ENCODE assay signal across 13 cellular contexts in the genomic region with DNA sequence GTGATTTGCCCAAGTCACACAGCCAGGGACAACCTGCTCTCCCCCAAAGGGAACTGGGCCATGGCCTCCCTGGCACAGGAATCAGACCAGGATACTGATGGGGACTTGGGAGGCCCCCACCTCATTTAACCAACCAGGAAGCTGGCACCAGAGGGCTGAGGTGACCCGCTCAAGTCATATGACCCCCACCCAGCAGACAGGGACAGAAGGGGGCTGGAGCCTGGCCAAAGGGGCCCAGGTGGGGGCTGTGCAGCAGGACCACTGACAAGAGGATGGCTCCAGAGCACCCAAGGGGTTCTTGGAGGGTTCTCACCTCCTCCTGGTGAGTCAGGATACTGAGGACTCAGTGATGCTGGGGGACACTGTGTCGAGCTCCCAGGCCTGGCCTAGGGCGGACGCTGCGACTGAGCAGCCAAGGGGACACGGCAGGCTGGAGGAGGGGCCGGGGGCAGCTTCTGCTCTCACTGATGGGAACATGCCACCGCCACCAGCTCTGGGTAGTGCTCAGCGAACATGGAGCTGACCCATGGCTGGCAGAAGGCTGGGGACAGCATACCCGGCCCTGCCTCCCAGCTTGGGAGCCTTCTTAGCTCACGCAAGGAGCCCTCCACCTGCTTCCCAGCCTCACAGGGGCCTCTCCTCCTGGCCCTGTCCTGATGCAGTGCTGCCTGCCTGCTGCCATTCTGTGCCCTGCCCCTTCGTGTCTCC.
A peak's percentile ranks its signal among the peaks of the same experiment; 100 is the strongest.
DNase-seq lines count a peak whose midpoint lies in the region; ATAC-seq and TF ChIP-seq lines count a peak whose summit lies in the region.
"Had no signal": no experiment of that assay in that cellular context is flagged by ENCODE, and none has a peak within 500 bp of the region (broad histone marks: within the 10 kb centered on the region; RNA-seq: fewer than 3 reads in every experiment).

No MANE protein-coding gene starts in this region.

- H3K4me1 ChIP-seq in BLaER1 (peaks cover 68% of the 10 kb centered on the region), duodenal mucosa (ENCODE audit: control insufficient read depth in 1 of 2, insufficient read depth in 2 of 2, low read length in 2 of 2) (peaks cover 11 to 17% of the 10 kb centered on the region in 2 donors), neutrophil (ENCODE audit: control insufficient read depth in 1 of 2, insufficient read depth in 1 of 2, low read depth in 1 of 2, low read length in 1 of 2) (peaks cover 62 to 72% of the 10 kb centered on the region in 2 experiments)

- TF ChIP-seq CTCF in NB4 (IDR thresholded peaks at IDR 0.05; ENCODE audit: low read depth, low read length): no peak
- no peak for TF ChIP-seq CTCF in neutrophil (IDR thresholded peaks at IDR 0.05)
- TF ChIP-seq CTCF in brain microvascular endothelial cell (IDR thresholded peaks at IDR 0.05; ENCODE audit: low read depth, low read length, missing control alignments): no peak

- DNase-seq in NB4 (ENCODE audit: low read depth): peak; percentile 30
- DNase-seq in brain microvascular endothelial cell: no peak
- DNase-seq in HUDEP-2 (lab: John Stamatoyannopoulos, UW; ENCODE audit: unreplicated experiment in 76 of 76): no peak
- no peak for DNase-seq in T1000 (lab: John Stamatoyannopoulos, UW)
- DNase-seq: activated B cell treated with CpG ODN at 0.5 μM for 24 hours; erythroblast; stimulated activated naive CD4-positive, alpha-beta T cell had no signal

- H3K9me3 ChIP-seq in BLaER1: peaks cover 27% of the 10 kb centered on the region
- no peaks in the 10 kb centered on the region for H3K9me3 ChIP-seq in duodenal mucosa (ENCODE audit: control insufficient read depth in 1 of 2, low read length in 2 of 2)
- no peaks in the 10 kb centered on the region for H3K9me3 ChIP-seq in neutrophil

- no peak for TF ChIP-seq POLR2A in NB4 (IDR thresholded peaks at IDR 0.05; ENCODE audit: extremely low read depth, insufficient read length)

- H3K27me3 ChIP-seq in BLaER1: no peaks in the 10 kb centered on the region
- H3K27me3 ChIP-seq in duodenal mucosa (ENCODE audit: control insufficient read depth in 1 of 2, insufficient read depth in 2 of 2, low read length in 2 of 2): no peaks in the 10 kb centered on the region
- no peaks in the 10 kb centered on the region for H3K27me3 ChIP-seq in neutrophil
- no peaks in the 10 kb centered on the region for H3K27me3 ChIP-seq in brain microvascular endothelial cell (replicated peaks)

- no peaks in the 10 kb centered on the region for H3K36me3 ChIP-seq in BLaER1
- no peaks in the 10 kb centered on the region for H3K36me3 ChIP-seq in duodenal mucosa (ENCODE audit: control insufficient read depth in 1 of 2, insufficient read depth in 2 of 2, low read length in 2 of 2)
- peaks cover 20% of the 10 kb centered on the region for H3K36me3 ChIP-seq in neutrophil
- no peaks in the 10 kb centered on the region for H3K36me3 ChIP-seq in brain microvascular endothelial cell (replicated peaks)

- peak overlapping the region; percentile 92 for H3K27ac ChIP-seq in BLaER1
- H3K27ac ChIP-seq in duodenal mucosa (ENCODE audit: low read depth, low read length): peak overlapping the region; percentile 10
- H3K27ac ChIP-seq in neutrophil: peak overlapping the region; percentile 94
- H3K27ac ChIP-seq in brain microvascular endothelial cell: no peak overlapping the region
- H3K27ac ChIP-seq: C4-2B, PC-9 had no signal

- ATAC-seq in GM21786 (IDR thresholded peaks at IDR 0.05; ENCODE audit: unreplicated experiment): no peak

- H3K4me3 ChIP-seq in BLaER1 (peak overlapping the region; percentile 72), NB4 (ENCODE audit: low read depth, low read length) (peak overlapping the region; percentile 74), duodenal mucosa (ENCODE audit: low read depth in 1 of 2, low read length in 2 of 2) (peak overlapping the region; percentile 48 to 52), neutrophil (ENCODE audit: low read depth in 1 of 2, low read length in 1 of 2) (peak overlapping the region; percentile 75 to 84), brain microvascular endothelial cell (ENCODE audit: low read depth, low read length) (no peak overlapping the region)
- H3K4me3 ChIP-seq: PC-9 had no signal

- H3K9ac ChIP-seq in BLaER1 (peak overlapping the region; percentile 80), duodenal mucosa (ENCODE audit: low read depth in 1 of 2, low read length in 2 of 2) (peak overlapping the region; percentile 32 to 71)

- H3K4me2 ChIP-seq in BLaER1: peak overlapping the region; percentile 97
- H3K4me2 ChIP-seq: PC-9 had no signal

- in situ Hi-C loops in brain microvascular endothelial cell (cut with HindIII; ENCODE audit: low pct_ligation_motif_present, low sequenced_read_pairs): no loop called here

- no peaks in the 10 kb centered on the region for H4K20me1 ChIP-seq in BLaER1
